Comparison of ENCODE assay signal across 8 cellular contexts in the genomic region with DNA sequence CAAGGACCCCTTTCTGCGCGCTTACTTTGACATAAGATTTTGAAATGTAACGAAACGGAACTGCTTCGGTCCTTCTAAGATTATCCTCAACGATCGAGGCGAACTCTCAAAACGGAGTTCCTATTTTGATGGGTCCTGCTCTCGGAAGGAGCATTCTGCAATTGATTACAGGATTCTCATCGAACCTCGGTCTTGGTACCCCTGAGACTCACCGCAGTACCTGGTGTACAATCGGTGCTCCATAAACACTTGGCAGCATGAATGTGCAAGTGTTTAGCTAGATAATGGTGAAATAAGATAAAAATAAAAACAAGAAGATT. TPM values are rescaled to one million over a fixed set of nuclear protein-coding genes. Genes with fewer than 3 reads are reported as not detected.
DNase-seq lines count a peak whose midpoint lies in the region; ATAC-seq, FAIRE-seq and TF ChIP-seq lines count a peak whose summit lies in the region.

No MANE protein-coding gene starts in this region.

- peak; percentile 3 for ATAC-seq in GM18858 (IDR thresholded peaks at IDR 0.05; ENCODE audit: unreplicated experiment)
- peak; percentile 4 for ATAC-seq in HG03103 (IDR thresholded peaks at IDR 0.05; ENCODE audit: low read depth, unreplicated experiment)
- ATAC-seq in right lobe of liver, result peak in 3 of 4 donors; percentile 4 to 12 (median 11)
- ATAC-seq in HG02970 (IDR thresholded peaks at IDR 0.05; ENCODE audit: low FRiP score, unreplicated experiment), result no peak

- DNase-seq in astrocyte of the cerebellum (ENCODE audit: low read depth), result no peak
- no peak for DNase-seq in right lobe of liver
- DNase-seq in vagina (ENCODE audit: extremely low spot score in 2 of 2), result no peak
- DNase-seq in HTR-8/SVneo (ENCODE audit: insufficient read length, low spot score), result no peak
- no peak for DNase-seq in AG08396 (ENCODE audit: low spot score)

- peak overlapping the region; percentile 70 to 94 (median 83) for H3K27ac ChIP-seq in right lobe of liver
- H3K27ac ChIP-seq in vagina, result peak overlapping the region; percentile 87

- in situ Hi-C loops in astrocyte of the cerebellum (cut with HindIII; ENCODE audit: low sequenced_read_pairs), result no loop called here

- H3K27me3 ChIP-seq in right lobe of liver (no peaks in the 10 kb centered on the region), vagina (no peaks in the 10 kb centered on the region)

- no peaks in the 10 kb centered on the region for H3K9me3 ChIP-seq in right lobe of liver
- H3K9me3 ChIP-seq in vagina, result no peaks in the 10 kb centered on the region

- H3K4me3 ChIP-seq in astrocyte of the cerebellum (ENCODE audit: low read depth, low read length), result peak overlapping the region; percentile 90
- H3K4me3 ChIP-seq in right lobe of liver, result peak overlapping the region; percentile 71 to 90 (median 82)
- peak overlapping the region; percentile 78 to 84 for H3K4me3 ChIP-seq in vagina

- WGBS in right lobe of liver (ENCODE audit: insufficient coverage, low coverage, low lambda C conversion rate, missing lambda C conversion rate), result 3% methylated on average over 14 of the region's 14 CpGs

- no peak for FAIRE-seq in HTR-8/SVneo (lab: Jason Lieb, UNC)

- TF ChIP-seq POLR2A in right lobe of liver (IDR thresholded peaks at IDR 0.05) (no peak), vagina (IDR thresholded peaks at IDR 0.05) (no peak)

- intact Hi-C loops in right lobe of liver (cut with DNase I), result no loop called here
- intact Hi-C loops in vagina (cut with DNase I), result no loop called here

- TF ChIP-seq CTCF in astrocyte of the cerebellum (IDR thresholded peaks at IDR 0.05; ENCODE audit: low read depth, low read length, missing control alignments) (no peak), right lobe of liver (IDR thresholded peaks at IDR 0.05) (no peak), vagina (IDR thresholded peaks at IDR 0.05) (no peak)

- H3K4me1 ChIP-seq in right lobe of liver (peaks cover 0 to 19% (median 3%) of the 10 kb centered on the region in 4 donors), vagina (peaks cover 21% of the 10 kb centered on the region)

- H3K36me3 ChIP-seq in right lobe of liver (peaks cover 0 to 16% (median 2%) of the 10 kb centered on the region in 4 donors), vagina (peaks cover 0 to 8% of the 10 kb centered on the region in 2 donors)

RNA-seq across cellular contexts. Expression of a gene that starts 0.5 kb away (rescaled TPM):
- 10 to 100 TPM; 15.3 to 29.9 (median 23.4) TPM for total RNA-seq in right lobe of liver
- total RNA-seq in vagina, result 77.8 TPM

RNA-seq across cellular contexts. Expression of a gene that starts 39.8 kb away (rescaled TPM):
- total RNA-seq in right lobe of liver (10 to 100 TPM; 21.1 to 41.4 (median 32.4) TPM), vagina (48.6 TPM)
